ENCODE assay signal across 29 cellular contexts in the genomic region with DNA sequence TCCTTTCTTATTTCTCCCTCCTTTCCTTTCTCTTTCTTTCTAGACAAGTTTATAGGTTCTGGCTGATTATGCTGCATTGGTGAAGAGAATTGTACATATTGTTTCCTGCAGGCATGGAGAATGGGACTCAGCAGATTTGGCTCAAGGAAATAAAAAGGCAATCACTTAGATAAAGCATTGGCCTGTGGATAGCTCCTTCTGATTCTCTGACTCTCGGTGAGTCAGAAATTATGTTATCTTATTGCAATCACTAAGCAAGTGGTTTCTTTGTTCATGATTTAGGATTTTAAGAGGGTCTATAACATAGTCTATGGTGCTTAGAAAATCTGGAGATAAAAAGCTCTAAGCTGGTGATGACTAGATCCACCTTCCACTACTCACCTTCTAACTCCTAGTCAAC. TPM values are rescaled to one million over a fixed set of nuclear protein-coding genes. Genes with fewer than 3 reads are reported as not detected.
"Had no signal": no experiment of that assay in that cellular context is flagged by ENCODE, and none has a peak within 500 bp of the region (broad histone marks: within the 10 kb centered on the region; RNA-seq: fewer than 3 reads in every experiment).

No MANE protein-coding gene starts in this region.

- H3K4me1 Mint-ChIP-seq: activated naive CD8-positive, alpha-beta T cell treated with anti-CD3 and anti-CD28 coated beads, Interleukin-2, amount 10 ng/mL, durations not matched to agents 7 days and 5 days; central memory CD8-positive, alpha-beta T cell; naive thymus-derived CD8-positive, alpha-beta T cell had no signal

- H3K27ac ChIP-seq: esophagus muscularis mucosa, lower lobe of right lung, pancreas, psoas muscle, right atrium auricular region, spleen, tibial nerve, WERI-Rb-1 had no signal

- H3K27ac Mint-ChIP-seq: activated naive CD8-positive, alpha-beta T cell treated with anti-CD3 and anti-CD28 coated beads, Interleukin-2, amount 10 ng/mL, durations not matched to agents 7 days and 5 days; dendritic cell treated with granulocyte-macrophage colony-stimulating factor and Interleukin-4, amounts not matched to agents 40 ng/mL and 50 ng/mL, for 4 days; endodermal cell; naive thymus-derived CD8-positive, alpha-beta T cell; T-helper 1 cell treated with Interleukin-12 subunit alpha and Interleukin-12 subunit beta and Interleukin-4 antibody, amounts not matched to agents 30 μg/mL and 1 μg/mL, for 36 hours had no signal

- H3K9me3 Mint-ChIP-seq: dendritic cell treated with granulocyte-macrophage colony-stimulating factor and Interleukin-4, amounts not matched to agents 40 ng/mL and 50 ng/mL, for 4 days; T-helper 1 cell treated with Interleukin-12 subunit alpha and Interleukin-12 subunit beta and Interleukin-4 antibody, amounts not matched to agents 30 μg/mL and 1 μg/mL, for 36 hours had no signal

- H3K36me3 Mint-ChIP-seq: activated naive CD8-positive, alpha-beta T cell treated with anti-CD3 and anti-CD28 coated beads, Interleukin-2, amount 10 ng/mL, durations not matched to agents 7 days and 5 days; naive thymus-derived CD8-positive, alpha-beta T cell had no signal

- H3K4me3 ChIP-seq: esophagus muscularis mucosa, lower lobe of right lung, pancreas, psoas muscle, right atrium auricular region, spleen, tibial nerve had no signal

- ATAC-seq: activated CD4-positive, CD25-positive, alpha-beta regulatory T cell treated with anti-CD3 and anti-CD28 coated beads, Interleukin-2, amount 50 U/mL, for 24 hours; left lobe of liver; lower lobe of right lung; naive thymus-derived CD8-positive, alpha-beta T cell; pancreas; psoas muscle had no signal

- H3K4me3 Mint-ChIP-seq: activated naive CD8-positive, alpha-beta T cell treated with anti-CD3 and anti-CD28 coated beads, Interleukin-2, amount 10 ng/mL, durations not matched to agents 7 days and 5 days; central memory CD8-positive, alpha-beta T cell; dendritic cell treated with granulocyte-macrophage colony-stimulating factor and Interleukin-4, amounts not matched to agents 40 ng/mL and 50 ng/mL, for 4 days; endodermal cell; naive thymus-derived CD8-positive, alpha-beta T cell; neural crest cell; T-helper 1 cell treated with Interleukin-12 subunit alpha and Interleukin-12 subunit beta and Interleukin-4 antibody, amounts not matched to agents 30 μg/mL and 1 μg/mL, for 36 hours had no signal

- H3K9me3 ChIP-seq: esophagus muscularis mucosa, lower lobe of right lung, pancreas, psoas muscle, right atrium auricular region, spleen, tibial nerve had no signal

- H3K4me1 ChIP-seq: esophagus muscularis mucosa, lower lobe of right lung, pancreas, psoas muscle, right atrium auricular region, spleen, tibial nerve had no signal

- H3K27me3 Mint-ChIP-seq: activated naive CD8-positive, alpha-beta T cell treated with anti-CD3 and anti-CD28 coated beads, Interleukin-2, amount 10 ng/mL, durations not matched to agents 7 days and 5 days; central memory CD8-positive, alpha-beta T cell; dendritic cell treated with granulocyte-macrophage colony-stimulating factor and Interleukin-4, amounts not matched to agents 40 ng/mL and 50 ng/mL, for 4 days; naive thymus-derived CD8-positive, alpha-beta T cell had no signal

- H3K27me3 ChIP-seq: esophagus muscularis mucosa, pancreas, right atrium auricular region, spleen, tibial nerve had no signal

- DNase-seq: activated CD4-positive, alpha-beta T cell treated with anti-CD3 and anti-CD28 coated beads for 48 hours; activated CD4-positive, alpha-beta T cell treated with anti-CD3 and anti-CD28 coated beads, Interleukin-2, amount 50 U/mL, for 48 hours; activated CD8-positive, alpha-beta memory T cell treated with anti-CD3 and anti-CD28 coated beads for 24 hours; activated effector memory CD4-positive, alpha-beta T cell treated with Interleukin-2 at 50 U/mL for 16 hours; activated naive CD4-positive, alpha-beta T cell treated with Interleukin-2 at 50 U/mL for 16 hours; activated naive CD8-positive, alpha-beta T cell treated with anti-CD3 and anti-CD28 coated beads, Interleukin-2, amount 10 ng/mL, durations not matched to agents 7 days and 5 days; amniotic stem cell; endodermal cell; head of caudate nucleus; hippocampal formation; lower lobe of right lung; mesenchymal stem cell; naive thymus-derived CD8-positive, alpha-beta T cell; nucleus accumbens; pancreas; psoas muscle; spleen; stimulated activated naive CD4-positive, alpha-beta T cell treated with Interleukin-2 at 50 U/mL for 16 hours; T-helper 9 cell; WERI-Rb-1 had no signal

- H3K36me3 ChIP-seq: esophagus muscularis mucosa, lower lobe of right lung, pancreas, right atrium auricular region, spleen, tibial nerve, WERI-Rb-1 had no signal

RNA-seq across cellular contexts. Expression of a gene that starts 54.0 kb away (rescaled TPM):
- total RNA-seq: activated naive CD8-positive, alpha-beta T cell treated with anti-CD3 and anti-CD28 coated beads, Interleukin-2, amount 10 ng/mL, durations not matched to agents 7 days and 5 days; naive thymus-derived CD8-positive, alpha-beta T cell had no signal
- polyA plus RNA-seq: naive thymus-derived CD8-positive, alpha-beta T cell had no signal
